ENCODE assay signal across 17 cellular contexts in genomic region chr1:208864366-208864965, GRCh38.
DNase-seq lines count a peak whose midpoint lies in the region; TF ChIP-seq lines count a peak whose summit lies in the region.
"Had no signal": no experiment of that assay in that cellular context is flagged by ENCODE, and none has a peak within 500 bp of the region (broad histone marks: within the 10 kb centered on the region; RNA-seq: fewer than 3 reads in every experiment).

No MANE protein-coding gene starts in this region.

- DNase-seq in NCI-H2171 treated with DMSO at 0.1 percent for 48 hours (lab: John Stamatoyannopoulos, UW) (peak; percentile 9), NCI-H2171 (lab: John Stamatoyannopoulos, UW) (no peak), M059J (ENCODE audit: low read depth) (peak; percentile 91), adipocyte (ENCODE audit: low read depth) (peak; percentile 17), middle frontal gyrus (ENCODE audit: extremely low spot score, low spot score) (no peak), prostate gland (ENCODE audit: low spot score) (no peak), RPMI8226 (no peak)
- DNase-seq: AML-193; Calu3; CD8-positive, alpha-beta T cell; DMS79 treated with DMSO at 0.1 percent for 48 hours; GDM1; GM23248 had no signal

- intact Hi-C loops in prostate gland (cut with DNase I) = no loop called here

- H3K36me3 ChIP-seq in adipocyte (ENCODE audit: control insufficient read depth, insufficient read depth, low read length, severe bottlenecking) (no peaks in the 10 kb centered on the region), prostate gland (no peaks in the 10 kb centered on the region)
- H3K36me3 ChIP-seq: BLaER1, HAP-1 had no signal

- H3K9ac ChIP-seq in adipocyte (ENCODE audit: low read length) = no peak overlapping the region
- H3K9ac ChIP-seq: BLaER1, GM23248 had no signal

- no peak for TF ChIP-seq CTCF in prostate gland (IDR thresholded peaks at IDR 0.05)

- no peak overlapping the region for H3K4me3 ChIP-seq in adipocyte (ENCODE audit: low read length)
- H3K4me3 ChIP-seq in prostate gland = no peak overlapping the region
- H3K4me3 ChIP-seq: A549, BLaER1, GM23248, HAP-1 had no signal

- no peak overlapping the region for H3K27ac ChIP-seq in prostate gland
- H3K27ac ChIP-seq: 22Rv1, A549, BLaER1, GM23248 had no signal

- no peak for TF ChIP-seq POLR2A in prostate gland (IDR thresholded peaks at IDR 0.05)

- H3K4me1 ChIP-seq in adipocyte (ENCODE audit: control insufficient read depth, insufficient read depth, low read length) (peaks cover 7% of the 10 kb centered on the region), prostate gland (replicated peaks) (no peaks in the 10 kb centered on the region)
- H3K4me1 ChIP-seq: A549, BLaER1, HAP-1 had no signal

- 39% methylated on average over 1 of the region's 1 CpG for WGBS in prostate gland

- H3K27me3 ChIP-seq in adipocyte (replicated peaks; ENCODE audit: control insufficient read depth, insufficient read depth, low read length) (no peaks in the 10 kb centered on the region), prostate gland (replicated peaks; ENCODE audit: insufficient read depth) (no peaks in the 10 kb centered on the region)
- H3K27me3 ChIP-seq: BLaER1 had no signal

- peaks cover 5% of the 10 kb centered on the region for H3K9me3 ChIP-seq in adipocyte (ENCODE audit: control insufficient read depth, low read length)
- no peaks in the 10 kb centered on the region for H3K9me3 ChIP-seq in prostate gland
- H3K9me3 ChIP-seq: A549, HAP-1 had no signal

Comparison
In these comparisons a context has a peak if more than half of its experiments do, and no peak if none do; other contexts are left out.
1. DNase-seq: peak in NCI-H2171 treated with DMSO at 0.1 percent for 48 hours (single experiment), M059J (single experiment) and adipocyte (single experiment); none in NCI-H2171 (single experiment), middle frontal gyrus (single experiment), prostate gland (single experiment) and RPMI8226 (single experiment).